ENCODE assay signal across 16 cellular contexts in the genomic region with DNA sequence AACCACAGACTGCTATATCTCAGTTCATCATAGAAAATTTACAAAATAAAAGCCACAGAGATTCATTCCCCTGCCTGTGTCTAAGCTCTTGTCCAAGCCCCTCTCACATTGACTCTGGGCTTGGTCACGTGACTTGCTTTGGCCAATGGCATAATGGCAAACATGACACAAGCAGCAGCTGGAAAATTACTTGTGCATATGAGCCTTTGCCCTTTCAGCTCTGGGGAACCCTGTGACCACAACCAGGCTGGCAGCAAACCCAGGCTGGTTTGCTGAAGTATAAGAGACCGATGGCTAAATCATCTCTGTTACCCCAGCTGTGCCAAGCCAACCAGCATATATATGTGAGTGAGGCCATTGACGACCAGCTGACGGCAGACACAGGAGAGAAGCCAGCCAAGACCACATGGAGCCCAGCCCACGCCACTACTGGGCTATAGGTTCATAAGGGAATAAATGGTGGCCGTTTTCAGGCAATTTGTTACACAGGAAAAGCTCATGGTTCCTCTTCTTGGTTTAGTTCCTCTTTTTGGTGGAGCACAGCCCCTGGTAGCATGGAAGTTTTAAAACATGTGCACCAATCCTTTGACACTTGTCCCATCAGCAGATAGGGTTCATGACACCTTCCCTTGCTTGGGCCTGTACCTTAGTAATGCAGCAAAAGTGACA. TPM values are rescaled to one million over a fixed set of nuclear protein-coding genes. Genes with fewer than 3 reads are reported as not detected.
DNase-seq lines count a peak whose midpoint lies in the region; ATAC-seq and TF ChIP-seq lines count a peak whose summit lies in the region.
"Had no signal": no experiment of that assay in that cellular context is flagged by ENCODE, and none has a peak within 500 bp of the region (broad histone marks: within the 10 kb centered on the region; RNA-seq: fewer than 3 reads in every experiment).

No MANE protein-coding gene starts in this region.

- H4K20me1 ChIP-seq in GM23248 (ENCODE audit: insufficient read depth), result no peaks in the 10 kb centered on the region

- no peak for TF ChIP-seq RAD21 in Ishikawa (IDR thresholded peaks at IDR 0.05; ENCODE audit: low read depth)

- H3K27ac ChIP-seq in SJCRH30 (no peak overlapping the region), lung (ENCODE audit: low read depth in 1 of 2, low read length in 1 of 2) (no peak overlapping the region), GM23248 (no peak overlapping the region)
- H3K27ac ChIP-seq: 22Rv1, adrenal gland had no signal

- H2AFZ ChIP-seq in GM23248, result no peak overlapping the region

- no peaks in the 10 kb centered on the region for H3K79me2 ChIP-seq in GM23248 (ENCODE audit: insufficient read depth)

- H3K4me2 ChIP-seq in GM23248 (ENCODE audit: unreplicated experiment), result no peak overlapping the region

- H3K4me3 ChIP-seq in SJCRH30 (no peak overlapping the region), lung (no peak overlapping the region), GM23248 (no peak overlapping the region)
- H3K4me3 ChIP-seq: adrenal gland had no signal

- H3K9me2 ChIP-seq in GM23248 (ENCODE audit: insufficient read depth), result no peaks in the 10 kb centered on the region

- ATAC-seq in lung (ENCODE audit: insufficient read depth, low FRiP score), result peak; percentile 41
- ATAC-seq: left cardiac atrium; stimulated activated effector memory CD8-positive, alpha-beta T cell treated with anti-CD3 and anti-CD28 coated beads, Interleukin-12 subunit alpha, Interleukin-12 subunit beta, amount 100 ng/mL, for 72 hours had no signal

- DNase-seq in DMS53 (lab: John Stamatoyannopoulos, UW) (peak; percentile 60), DMS53 treated with DMSO at 0.1 percent for 48 hours (lab: John Stamatoyannopoulos, UW; ENCODE audit: unreplicated experiment) (no peak), SJCRH30 (peak; percentile 28 to 47), lung (ENCODE audit: low spot score) (no peak), GM23248 (no peak), ecto neural progenitor cell (ENCODE audit: low spot score) (no peak), ureter (ENCODE audit: low spot score) (no peak)
- DNase-seq: dermis blood vessel endothelial cell; DND-41; left cardiac atrium; NCI-H187 treated with DMSO at 0.1 percent for 48 hours; stimulated activated CD4-positive, alpha-beta T cell treated with anti-CD3 and anti-CD28 coated beads, Interleukin-12 subunit alpha, Interleukin-12 subunit beta, amount 100 ng/mL, for 4 hours had no signal

- TF ChIP-seq EP300 in Ishikawa (IDR thresholded peaks at IDR 0.05; ENCODE audit: borderline replicate concordance), result no peak

- H3K36me3 ChIP-seq in SJCRH30 (no peaks in the 10 kb centered on the region), lung (ENCODE audit: control insufficient read depth in 2 of 2, insufficient read depth in 2 of 2, low read length in 2 of 2) (no peaks in the 10 kb centered on the region), GM23248 (ENCODE audit: low read depth) (no peaks in the 10 kb centered on the region)
- H3K36me3 ChIP-seq: adrenal gland had no signal

- no peak overlapping the region for H3K9ac ChIP-seq in GM23248

- no peaks in the 10 kb centered on the region for H3K4me1 ChIP-seq in SJCRH30
- peaks cover 0 to 2% of the 10 kb centered on the region in 2 donors for H3K4me1 ChIP-seq in lung (ENCODE audit: control insufficient read depth in 2 of 2, insufficient read depth in 2 of 2, low read length in 2 of 2)
- no peaks in the 10 kb centered on the region for H3K4me1 ChIP-seq in GM23248 (ENCODE audit: insufficient read depth)
- H3K4me1 ChIP-seq: adrenal gland had no signal

- in situ Hi-C loops in GM23248 (cut with MboI), result no loop called here

- H3F3A ChIP-seq in GM23248 (ENCODE audit: insufficient read depth), result no peaks in the 10 kb centered on the region

- 32 to 57% methylated on average over 6 of the region's 6 CpGs for WGBS in lung, 2 donors
- WGBS in GM23248 (ENCODE audit: low coverage in 1 of 2, low lambda C conversion rate in 2 of 2, missing lambda C conversion rate in 2 of 2), 2 experiments, result 58 to 59% methylated on average over 6 of the region's 6 CpGs

- H3K9me3 ChIP-seq in SJCRH30 (replicated peaks) (no peaks in the 10 kb centered on the region), lung (ENCODE audit: control insufficient read depth in 2 of 2, insufficient read depth in 1 of 2, low read length in 1 of 2) (no peaks in the 10 kb centered on the region), GM23248 (ENCODE audit: low read depth) (no peaks in the 10 kb centered on the region)
- H3K9me3 ChIP-seq: adrenal gland had no signal

- H3K27me3 ChIP-seq in SJCRH30, result no peaks in the 10 kb centered on the region
- H3K27me3 ChIP-seq in lung (ENCODE audit: control insufficient read depth, insufficient read depth), result no peaks in the 10 kb centered on the region
- H3K27me3 ChIP-seq in GM23248 (replicated peaks; ENCODE audit: insufficient read depth), result no peaks in the 10 kb centered on the region; the same call in 1 of the 2 replicates
- H3K27me3 ChIP-seq: adrenal gland had no signal

- no peak for TF ChIP-seq CTCF in lung (IDR thresholded peaks at IDR 0.05; ENCODE audit: control extremely low read depth, extremely low read depth)

TF ChIP-seq in Ishikawa, 13 proteins besides CTCF, POLR2A, EP300 and RAD21:
- TF ChIP-seq, protein P1, sequence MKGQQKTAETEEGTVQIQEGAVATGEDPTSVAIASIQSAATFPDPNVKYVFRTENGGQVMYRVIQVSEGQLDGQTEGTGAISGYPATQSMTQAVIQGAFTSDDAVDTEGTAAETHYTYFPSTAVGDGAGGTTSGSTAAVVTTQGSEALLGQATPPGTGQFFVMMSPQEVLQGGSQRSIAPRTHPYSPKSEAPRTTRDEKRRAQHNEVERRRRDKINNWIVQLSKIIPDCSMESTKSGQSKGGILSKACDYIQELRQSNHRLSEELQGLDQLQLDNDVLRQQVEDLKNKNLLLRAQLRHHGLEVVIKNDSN (IDR thresholded peaks at IDR 0.05), result peak; percentile 58
- TF ChIP-seq FOXM1 (IDR thresholded peaks at IDR 0.05; ENCODE audit: borderline replicate concordance, low read depth), result no peak

RNA-seq across cellular contexts. Expression of a gene that starts 31.8 kb away (rescaled TPM):
- not detected in 2 replicates for total RNA-seq in SJCRH30 (2014; rRNA removed; shearing (Covaris generic))
- 1 to 10 TPM in 1 of 2 donors, under 1 TPM in 1; 1.00 to 7.4 TPM for total RNA-seq in lung
- polyA plus RNA-seq in lung, result 1 to 10 TPM; 2.4 to 2.6 TPM
- not detected in 2 replicates for total RNA-seq in GM23248 (2014; rRNA removed; shearing (Covaris generic))
- polyA plus RNA-seq in GM23248 (2016; fragmentation: Nextera tagmentation; extraction: Ambion mirVana), result 1.7 and 1.9 TPM in 2 replicates
- not detected for total RNA-seq in ureter
- total RNA-seq: dermis blood vessel endothelial cell had no signal

Comparison
In these comparisons a context has a peak if more than half of its experiments do, and no peak if none do; other contexts are left out.
1. DNase-seq: peak in DMS53 (single experiment) and SJCRH30 (2 of 2); none in DMS53 treated with DMSO at 0.1 percent for 48 hours (single experiment), lung (single experiment), GM23248 (single experiment), ecto neural progenitor cell (single experiment) and ureter (single experiment).